ENCODE assay signal across 15 cellular contexts in the genomic region with DNA sequence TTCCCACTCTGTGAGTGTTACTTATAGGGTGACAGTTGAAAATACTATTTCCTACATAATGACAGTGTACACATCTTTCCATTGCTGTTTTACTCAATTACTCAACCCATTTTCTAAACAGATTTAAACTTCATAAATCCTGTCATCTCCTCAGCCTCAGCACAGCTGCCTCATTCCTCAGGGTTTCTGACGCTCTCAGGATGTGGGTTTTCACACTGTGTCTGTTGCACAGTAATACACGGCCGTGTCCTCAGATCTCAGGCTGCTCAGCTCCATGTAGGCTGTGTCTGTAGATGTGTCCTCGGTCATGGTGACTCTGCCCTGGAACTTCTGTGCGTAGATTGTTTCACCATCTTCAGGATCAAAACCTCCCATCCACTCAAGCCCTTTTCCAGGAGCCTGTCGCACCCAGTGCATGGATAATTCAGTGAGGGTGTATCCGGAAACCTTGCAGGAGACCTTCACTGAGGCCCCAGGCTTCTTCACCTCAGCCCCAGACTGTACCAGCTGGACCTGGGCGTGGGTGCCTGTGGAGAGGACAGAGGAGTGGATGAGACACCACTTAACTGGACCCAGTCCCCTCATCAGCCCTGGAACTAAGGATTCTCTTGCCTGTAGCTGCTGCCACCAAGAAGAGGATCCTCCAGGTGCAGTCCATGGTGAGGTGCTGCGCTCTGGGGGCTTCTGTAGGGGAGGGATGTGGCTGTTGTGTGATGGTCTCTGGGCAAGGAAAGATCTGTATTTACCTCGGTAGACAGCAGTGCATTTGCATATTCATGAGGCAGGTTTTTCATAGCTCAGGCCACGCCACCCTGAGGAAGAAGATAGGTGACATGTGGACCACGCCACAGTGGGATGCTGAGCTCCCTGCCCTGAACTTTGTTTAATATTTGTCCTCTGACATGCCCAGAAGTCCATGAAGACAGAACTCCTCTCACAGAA.
DNase-seq lines count a peak whose midpoint lies in the region; ATAC-seq, FAIRE-seq and TF ChIP-seq lines count a peak whose summit lies in the region.
"Had no signal": no experiment of that assay in that cellular context is flagged by ENCODE, and none has a peak within 500 bp of the region (broad histone marks: within the 10 kb centered on the region; RNA-seq: fewer than 3 reads in every experiment).

No MANE protein-coding gene starts in this region.

- ATAC-seq in activated CD8-positive, alpha-beta T cell treated with anti-CD3 and anti-CD28 coated beads for 36 hours, result peak; percentile 62
- ATAC-seq in naive B cell (ENCODE audit: low read depth in 2 of 2), result peak; percentile 34 to 35
- ATAC-seq: activated CD4-positive, CD25-positive, alpha-beta regulatory T cell treated with anti-CD3 and anti-CD28 coated beads, Interleukin-2, amount 50 U/mL, for 24 hours; HCT116 had no signal

- CTCF ChIA-PET in activated CD4-positive, alpha-beta T cell treated with anti-CD3 and anti-CD28 coated beads, Interleukin-2, amount 10 ng/mL, durations not matched to agents 7 days and 5 days (lab: Charles Lee), result interaction anchor here (0.6 to 5.5 kb wide), 10 partner anchors 8 to 435 kb away, joined by 3 to 26 read pairs (median 4); no protein-coding TSS in a partner anchor
- CTCF ChIA-PET in activated CD8-positive, alpha-beta T cell treated with anti-CD3 and anti-CD28 coated beads for 36 hours (lab: Charles Lee), result interaction anchor here (0.6 to 2.4 kb wide), 9 partner anchors 11 to 141 kb away, joined by 3 to 11 read pairs (median 3); no protein-coding TSS in a partner anchor

- FAIRE-seq in GM12891 (lab: Jason Lieb, UNC), result no peak

- H3K4me3 Mint-ChIP-seq in activated CD4-positive, alpha-beta T cell treated with anti-CD3 and anti-CD28 coated beads, Interleukin-2, amount 10 ng/mL, durations not matched to agents 7 days and 5 days, result peak overlapping the region; percentile 57
- no peak overlapping the region for H3K4me3 Mint-ChIP-seq in activated CD8-positive, alpha-beta T cell treated with anti-CD3 and anti-CD28 coated beads for 36 hours
- H3K4me3 Mint-ChIP-seq in naive B cell, result peak overlapping the region; percentile 37 to 79 (median 58)

- H3K36me3 ChIP-seq in prostate gland, result no peaks in the 10 kb centered on the region
- H3K36me3 ChIP-seq: right lobe of liver, upper lobe of right lung had no signal

- POLR2A ChIA-PET in activated CD4-positive, alpha-beta T cell treated with anti-CD3 and anti-CD28 coated beads, Interleukin-2, amount 10 ng/mL, durations not matched to agents 7 days and 5 days (lab: Charles Lee), result no interaction called here
- POLR2A ChIA-PET in activated CD8-positive, alpha-beta T cell treated with anti-CD3 and anti-CD28 coated beads for 36 hours (lab: Charles Lee), result no interaction called here

- intact Hi-C loops in activated CD8-positive, alpha-beta T cell treated with anti-CD3 and anti-CD28 coated beads for 36 hours (cut with micrococcal nuclease), result no loop called here
- intact Hi-C loops in prostate gland (cut with DNase I), result no loop called here

- no peak overlapping the region for H3K4me3 ChIP-seq in prostate gland
- H3K4me3 ChIP-seq: right lobe of liver, upper lobe of right lung had no signal

- H3K27ac Mint-ChIP-seq in activated CD4-positive, alpha-beta T cell treated with anti-CD3 and anti-CD28 coated beads, Interleukin-2, amount 10 ng/mL, durations not matched to agents 7 days and 5 days, result peak overlapping the region; percentile 86
- no peak overlapping the region for H3K27ac Mint-ChIP-seq in activated CD8-positive, alpha-beta T cell treated with anti-CD3 and anti-CD28 coated beads for 36 hours
- H3K27ac Mint-ChIP-seq in naive B cell, result peak overlapping the region in 1 of 6 donors; percentile 20

- H3K27ac ChIP-seq in prostate gland, result no peak overlapping the region
- H3K27ac ChIP-seq: right lobe of liver, upper lobe of right lung had no signal

- DNase-seq in activated CD4-positive, alpha-beta T cell treated with anti-CD3 and anti-CD28 coated beads, Interleukin-2, amount 10 ng/mL, durations not matched to agents 7 days and 5 days, result peak; percentile 44
- no peak for DNase-seq in activated CD4-positive, alpha-beta T cell treated with anti-CD3 and anti-CD28 coated beads for 1 hour
- no peak for DNase-seq in GM12891 (ENCODE audit: insufficient read length, low spot score)
- DNase-seq in activated CD8-positive, alpha-beta T cell treated with anti-CD3 and anti-CD28 coated beads for 36 hours, result peak; percentile 45
- no peak for DNase-seq in naive B cell
- no peak for DNase-seq in prostate gland (ENCODE audit: low spot score)
- no peak for DNase-seq in KG1 (lab: John Stamatoyannopoulos, UW)
- DNase-seq in AG08395 (ENCODE audit: low spot score), result no peak
- DNase-seq: hippocampal formation, NCI-H2081 treated with DMSO at 0.1 percent for 48 hours, right lobe of liver, upper lobe of right lung had no signal

- TF ChIP-seq POLR2A in GM12891 (IDR thresholded peaks at IDR 0.05; ENCODE audit: low read depth, low read length) (no peak), prostate gland (IDR thresholded peaks at IDR 0.05) (no peak)

- no peaks in the 10 kb centered on the region for H3K36me3 Mint-ChIP-seq in activated CD4-positive, alpha-beta T cell treated with anti-CD3 and anti-CD28 coated beads, Interleukin-2, amount 10 ng/mL, durations not matched to agents 7 days and 5 days (ENCODE audit: low read depth)
- no peaks in the 10 kb centered on the region for H3K36me3 Mint-ChIP-seq in activated CD8-positive, alpha-beta T cell treated with anti-CD3 and anti-CD28 coated beads for 36 hours (ENCODE audit: low read depth)
- no peaks in the 10 kb centered on the region for H3K36me3 Mint-ChIP-seq in naive B cell

- H3K27me3 Mint-ChIP-seq in activated CD4-positive, alpha-beta T cell treated with anti-CD3 and anti-CD28 coated beads, Interleukin-2, amount 10 ng/mL, durations not matched to agents 7 days and 5 days, result peaks cover 30% of the 10 kb centered on the region
- no peaks in the 10 kb centered on the region for H3K27me3 Mint-ChIP-seq in activated CD8-positive, alpha-beta T cell treated with anti-CD3 and anti-CD28 coated beads for 36 hours
- H3K27me3 Mint-ChIP-seq in naive B cell, result no peaks in the 10 kb centered on the region

- H3K9me3 Mint-ChIP-seq in activated CD4-positive, alpha-beta T cell treated with anti-CD3 and anti-CD28 coated beads, Interleukin-2, amount 10 ng/mL, durations not matched to agents 7 days and 5 days, result no peaks in the 10 kb centered on the region
- no peaks in the 10 kb centered on the region for H3K9me3 Mint-ChIP-seq in activated CD8-positive, alpha-beta T cell treated with anti-CD3 and anti-CD28 coated beads for 36 hours
- H3K9me3 Mint-ChIP-seq in naive B cell, result no peaks in the 10 kb centered on the region

- TF ChIP-seq CTCF in activated CD8-positive, alpha-beta T cell treated with anti-CD3 and anti-CD28 coated beads for 36 hours (IDR thresholded peaks at IDR 0.05), result no peak
- no peak for TF ChIP-seq CTCF in prostate gland (IDR thresholded peaks at IDR 0.05)

- 55% methylated on average over 12 of the region's 12 CpGs for WGBS in prostate gland

- H3K4me1 Mint-ChIP-seq in activated CD4-positive, alpha-beta T cell treated with anti-CD3 and anti-CD28 coated beads, Interleukin-2, amount 10 ng/mL, durations not matched to agents 7 days and 5 days, result peaks cover 24% of the 10 kb centered on the region
- peaks cover 13% of the 10 kb centered on the region for H3K4me1 Mint-ChIP-seq in activated CD8-positive, alpha-beta T cell treated with anti-CD3 and anti-CD28 coated beads for 36 hours (ENCODE audit: low read depth)
- H3K4me1 Mint-ChIP-seq in naive B cell, result peaks cover 0 to 14% (median 0%) of the 10 kb centered on the region in 3 donors

- H3K27me3 ChIP-seq in prostate gland (replicated peaks; ENCODE audit: insufficient read depth), result no peaks in the 10 kb centered on the region
- H3K27me3 ChIP-seq: right lobe of liver had no signal

- H3K9me3 ChIP-seq in prostate gland, result no peaks in the 10 kb centered on the region
- H3K9me3 ChIP-seq: Caco-2, right lobe of liver, upper lobe of right lung had no signal

- no peaks in the 10 kb centered on the region for H3K4me1 ChIP-seq in prostate gland (replicated peaks)
- H3K4me1 ChIP-seq: right lobe of liver, upper lobe of right lung had no signal

TF ChIP-seq in GM12891, 5 proteins besides CTCF, POLR2A, EP300 and RAD21:
- no peak for TF ChIP-seq PAX5 (IDR thresholded peaks at IDR 0.05; ENCODE audit: insufficient read depth, low read length, severe bottlenecking)
- TF ChIP-seq POU2F2 (IDR thresholded peaks at IDR 0.05; ENCODE audit: low read depth, low read length), result peak; percentile 81; the same call in 1 of the 2 replicates
- TF ChIP-seq POLR2AphosphoS5 (IDR thresholded peaks at IDR 0.05; ENCODE audit: low read depth, low read length), result no peak

Comparison
In these comparisons a context has a peak if more than half of its experiments do, and no peak if none do; other contexts are left out.
1. DNase-seq: peak in activated CD4-positive, alpha-beta T cell treated with anti-CD3 and anti-CD28 coated beads, Interleukin-2, amount 10 ng/mL, durations not matched to agents 7 days and 5 days (single experiment) and activated CD8-positive, alpha-beta T cell treated with anti-CD3 and anti-CD28 coated beads for 36 hours (single experiment); none in activated CD4-positive, alpha-beta T cell treated with anti-CD3 and anti-CD28 coated beads for 1 hour (single experiment), GM12891 (single experiment), naive B cell (single experiment), prostate gland (single experiment), KG1 (single experiment) and AG08395 (single experiment).